21 cellular contexts compared by ENCODE assay signal in the genomic region with DNA sequence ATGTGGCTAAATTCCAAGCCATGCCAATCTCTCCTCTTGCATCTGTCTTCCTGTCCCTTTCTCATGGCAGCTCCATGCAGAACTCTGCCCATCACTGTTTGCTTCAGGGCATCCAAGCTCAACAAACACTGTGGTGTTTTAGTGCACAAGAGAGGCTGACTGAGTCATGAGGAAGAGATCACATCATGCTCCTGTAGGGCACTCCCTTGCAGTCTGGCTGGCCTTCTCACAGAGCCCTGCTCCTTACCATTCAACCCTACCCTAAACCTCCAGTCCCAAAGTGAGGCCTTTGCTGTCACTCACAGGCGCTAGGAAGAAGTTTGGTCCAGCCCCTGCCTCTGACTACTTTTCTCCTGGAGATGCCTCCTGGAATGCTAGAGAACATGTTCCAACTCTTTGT.
A peak's percentile ranks its signal among the peaks of the same experiment; 100 is the strongest.
DNase-seq lines count a peak whose midpoint lies in the region; ATAC-seq and TF ChIP-seq lines count a peak whose summit lies in the region.
"Had no signal": no experiment of that assay in that cellular context is flagged by ENCODE, and none has a peak within 500 bp of the region (broad histone marks: within the 10 kb centered on the region; RNA-seq: fewer than 3 reads in every experiment).

No MANE protein-coding gene starts in this region.

- DNase-seq in MCF 10A (ENCODE audit: unreplicated experiment) (peak; percentile 19), breast epithelium (ENCODE audit: low spot score in 2 of 2) (no peak), epithelial cell of esophagus (ENCODE audit: low read depth) (peak; percentile 90), islet precursor cell (peak; percentile 73), type B pancreatic cell (ENCODE audit: extremely low spot score, unreplicated experiment) (no peak), HFFc6 (no peak), anterior cingulate cortex (lab: John Stamatoyannopoulos, UW) (no peak)
- DNase-seq: BE2C; CD4-positive, CD25-positive, alpha-beta regulatory T cell; COR-L47; DMS 273 treated with DMSO at 0.1 percent for 48 hours; DND-41; KBM-7; NCI-H1417 treated with DMSO at 0.1 percent for 48 hours; NCI-H187 treated with DMSO at 0.1 percent for 48 hours; NCI-H345; NCI-H524 treated with DMSO at 0.1 percent for 48 hours had no signal

- no peak overlapping the region for H3K27ac ChIP-seq in breast epithelium
- H3K27ac ChIP-seq: 22Rv1, SJSA1 had no signal

- intact Hi-C loops in MCF 10A (cut with micrococcal nuclease) (no loop called here), breast epithelium (cut with DNase I; ENCODE audit: low total_unique reads) (no loop called here)

- H3K9me3 ChIP-seq in breast epithelium: no peaks in the 10 kb centered on the region
- H3K9me3 ChIP-seq: BE2C, SJSA1 had no signal

- no peak for TF ChIP-seq POLR2A in breast epithelium (IDR thresholded peaks at IDR 0.05)

- POLR2A ChIA-PET in MCF 10A (lab: Yijun Ruan, JAX): no interaction called here

- BruUV-seq in MCF 10A (replicated peaks; lab: Mats Ljungman, UMichigan): no TSS peak

- H3K27me3 ChIP-seq in breast epithelium: no peaks in the 10 kb centered on the region
- H3K27me3 ChIP-seq: BE2C, SJSA1 had no signal

- CTCF ChIA-PET in MCF 10A (lab: Yijun Ruan, JAX): no interaction called here

- H3K36me3 Mint-ChIP-seq in MCF 10A (ENCODE audit: insufficient read depth, unreplicated experiment) (no peaks in the 10 kb centered on the region), type B pancreatic cell (no peaks in the 10 kb centered on the region), HFFc6 (ENCODE audit: low read depth) (no peaks in the 10 kb centered on the region)
- H3K36me3 Mint-ChIP-seq: CD4-positive, CD25-positive, alpha-beta regulatory T cell had no signal

- H3K9me3 Mint-ChIP-seq in MCF 10A (ENCODE audit: unreplicated experiment): no peaks in the 10 kb centered on the region
- H3K9me3 Mint-ChIP-seq in type B pancreatic cell: peaks cover 1% of the 10 kb centered on the region
- peaks cover 34% of the 10 kb centered on the region for H3K9me3 Mint-ChIP-seq in HFFc6

- H3K4me3 Mint-ChIP-seq in MCF 10A (ENCODE audit: unreplicated experiment): no peak overlapping the region
- H3K4me3 Mint-ChIP-seq in type B pancreatic cell: no peak overlapping the region
- no peak overlapping the region for H3K4me3 Mint-ChIP-seq in HFFc6
- H3K4me3 Mint-ChIP-seq: CD4-positive, CD25-positive, alpha-beta regulatory T cell had no signal

- TF ChIP-seq CTCF in MCF 10A (IDR thresholded peaks at IDR 0.05; ENCODE audit: unreplicated experiment): no peak
- TF ChIP-seq CTCF in breast epithelium (IDR thresholded peaks at IDR 0.05): no peak
- no peak for TF ChIP-seq CTCF in epithelial cell of esophagus (IDR thresholded peaks at IDR 0.05; ENCODE audit: insufficient read depth, low read depth, low read length, missing control alignments)
- TF ChIP-seq CTCF in type B pancreatic cell (conservative IDR thresholded peaks at IDR 0.05): no peak
- no peak for TF ChIP-seq CTCF in HFFc6 (IDR thresholded peaks at IDR 0.05)

- H3K36me3 ChIP-seq in breast epithelium: no peaks in the 10 kb centered on the region
- H3K36me3 ChIP-seq: BE2C, SJSA1 had no signal

- H3K27me3 Mint-ChIP-seq in MCF 10A (ENCODE audit: insufficient read depth, unreplicated experiment) (no peaks in the 10 kb centered on the region), type B pancreatic cell (no peaks in the 10 kb centered on the region), HFFc6 (ENCODE audit: insufficient read depth) (no peaks in the 10 kb centered on the region)

- H3K27ac Mint-ChIP-seq in MCF 10A (ENCODE audit: low read depth, unreplicated experiment) (no peak overlapping the region), type B pancreatic cell (peak overlapping the region; percentile 51), HFFc6 (no peak overlapping the region)
- H3K27ac Mint-ChIP-seq: CD4-positive, CD25-positive, alpha-beta regulatory T cell had no signal

- no peak overlapping the region for H3K4me3 ChIP-seq in breast epithelium
- no peak overlapping the region for H3K4me3 ChIP-seq in epithelial cell of esophagus (ENCODE audit: low read length)
- H3K4me3 ChIP-seq: SJSA1 had no signal

- H3K4me1 Mint-ChIP-seq in MCF 10A (ENCODE audit: insufficient read depth, unreplicated experiment): no peaks in the 10 kb centered on the region
- no peaks in the 10 kb centered on the region for H3K4me1 Mint-ChIP-seq in type B pancreatic cell (ENCODE audit: unreplicated experiment)
- H3K4me1 Mint-ChIP-seq in HFFc6 (ENCODE audit: low read depth): no peaks in the 10 kb centered on the region
- H3K4me1 Mint-ChIP-seq: CD4-positive, CD25-positive, alpha-beta regulatory T cell had no signal

- ATAC-seq in HG03432 (IDR thresholded peaks at IDR 0.05; ENCODE audit: unreplicated experiment): no peak
- ATAC-seq: HCT116 had no signal

- H3K4me1 ChIP-seq in breast epithelium: no peaks in the 10 kb centered on the region
- H3K4me1 ChIP-seq: BE2C, SJSA1 had no signal

Comparison
In these comparisons a context has a peak if more than half of its experiments do, and no peak if none do; other contexts are left out.
1. DNase-seq: peak in MCF 10A (single experiment), epithelial cell of esophagus (single experiment) and islet precursor cell (single experiment); none in breast epithelium (0 of 2), type B pancreatic cell (single experiment), HFFc6 (single experiment) and anterior cingulate cortex (0 of 58).